In the genomic region with DNA sequence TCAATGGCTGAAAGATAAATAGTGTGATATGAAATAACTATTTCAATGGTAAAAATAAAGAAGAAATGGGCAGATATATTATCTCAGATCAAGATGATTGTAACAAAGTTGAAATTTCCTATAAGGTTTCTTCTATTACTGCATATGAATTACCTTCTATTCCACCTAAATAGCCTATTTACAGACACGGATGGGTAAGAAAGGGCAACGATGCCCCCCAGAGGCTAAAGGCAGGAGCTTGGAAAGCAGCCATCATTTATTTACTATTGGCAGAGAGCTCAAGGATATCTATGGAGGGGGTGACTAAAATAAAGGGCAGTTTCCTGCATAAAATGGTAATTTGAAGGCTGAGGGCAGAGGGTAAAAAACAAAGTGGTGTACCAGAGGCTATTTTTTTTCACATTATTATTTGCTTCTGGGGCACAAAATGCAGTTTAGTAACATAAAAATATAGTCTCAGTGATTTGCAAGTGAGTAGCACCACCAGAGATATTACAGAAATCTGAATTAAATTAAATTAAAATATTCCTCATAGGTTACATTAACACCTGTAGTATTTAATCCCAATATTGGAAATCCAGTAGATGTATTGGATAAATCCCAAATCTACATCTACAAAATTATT, we compare ENCODE assay signal across 9 cellular contexts.
DNase-seq lines count a peak whose midpoint lies in the region; ATAC-seq and TF ChIP-seq lines count a peak whose summit lies in the region.
"Had no signal": no experiment of that assay in that cellular context is flagged by ENCODE, and none has a peak within 500 bp of the region (broad histone marks: within the 10 kb centered on the region; RNA-seq: fewer than 3 reads in every experiment).

No MANE protein-coding gene starts in this region.

- no peak overlapping the region for H2AFZ ChIP-seq in PC-9

- CTCF ChIA-PET in PC-9 (lab: Charles Lee): interaction anchor here (1.0 to 1.1 kb wide), 3 partner anchors 48 to 350 kb away, joined by 4 to 6 read pairs (median 5); no protein-coding TSS in a partner anchor

- H3K36me3 ChIP-seq in PC-9 (ENCODE audit: low read depth) (no peaks in the 10 kb centered on the region), iPS DF 6.9 (ENCODE audit: control insufficient read depth, insufficient read depth, low read length) (no peaks in the 10 kb centered on the region)

- intact Hi-C loops in PC-9 (cut with micrococcal nuclease; ENCODE audit: unreplicated experiment): loop anchor here (1.0 to 10.0 kb wide), 6 partner anchors 48 to 486 kb away; partner anchors contain the start of gene AREG

- H3K27me3 ChIP-seq in PC-9 (ENCODE audit: insufficient read depth, low read depth) (no peaks in the 10 kb centered on the region), iPS DF 6.9 (ENCODE audit: control insufficient read depth, insufficient read depth, low read length) (no peaks in the 10 kb centered on the region)

- H4K20me1 ChIP-seq in PC-9 (ENCODE audit: insufficient read depth): no peaks in the 10 kb centered on the region

- peak; percentile 64 for ATAC-seq in HG03432 (IDR thresholded peaks at IDR 0.05; ENCODE audit: unreplicated experiment)
- ATAC-seq in activated naive CD4-positive, alpha-beta T cell treated with anti-CD3 and anti-CD28 coated beads, Interleukin-2, amount 50 U/mL, for 72 hours: peak; percentile 31 to 70
- ATAC-seq in HG03025 (IDR thresholded peaks at IDR 0.05; ENCODE audit: low FRiP score, unreplicated experiment): no peak

- BruUV-seq in PC-9 (replicated peaks; lab: Mats Ljungman, UMichigan): no TSS peak

- H3K9me3 Mint-ChIP-seq in activated naive CD4-positive, alpha-beta T cell treated with anti-CD3 and anti-CD28 coated beads, Interleukin-2, amount 50 U/mL, for 72 hours: no peaks in the 10 kb centered on the region
- H3K9me3 Mint-ChIP-seq: activated naive CD8-positive, alpha-beta T cell treated with anti-CD3 and anti-CD28 coated beads, Interleukin-2, amount 10 ng/mL, durations not matched to agents 7 days and 5 days had no signal

- H3K79me2 ChIP-seq in PC-9 (ENCODE audit: low read depth): no peaks in the 10 kb centered on the region

- H3F3A ChIP-seq in PC-9 (ENCODE audit: insufficient read depth, low read depth): no peaks in the 10 kb centered on the region

- H3K9me3 ChIP-seq in PC-9 (ENCODE audit: insufficient read depth, low read depth): no peaks in the 10 kb centered on the region; the same call in 1 of the 2 replicates
- H3K9me3 ChIP-seq in iPS DF 6.9 (ENCODE audit: control insufficient read depth, insufficient read depth, low read length): no peaks in the 10 kb centered on the region

- no CpG with 5 or more reads among the region's 2 CpGs for WGBS in iPS DF 6.9 (ENCODE audit: insufficient coverage, insufficient read length)

- POLR2A ChIA-PET in PC-9 (lab: Charles Lee; ENCODE audit: unreplicated experiment): interaction anchor here (0.6 kb wide), 1 partner anchor 10 kb away, joined by 10 read pairs; no protein-coding TSS in a partner anchor

- no peak overlapping the region for H3K4me3 ChIP-seq in PC-9
- no peak overlapping the region for H3K4me3 ChIP-seq in iPS DF 6.9 (ENCODE audit: low read length)

- no peaks in the 10 kb centered on the region for H3K36me3 Mint-ChIP-seq in activated naive CD4-positive, alpha-beta T cell treated with anti-CD3 and anti-CD28 coated beads, Interleukin-2, amount 50 U/mL, for 72 hours
- H3K36me3 Mint-ChIP-seq: activated naive CD8-positive, alpha-beta T cell treated with anti-CD3 and anti-CD28 coated beads, Interleukin-2, amount 10 ng/mL, durations not matched to agents 7 days and 5 days had no signal

- peak; percentile 76 for TF ChIP-seq CTCF in PC-9 (conservative IDR thresholded peaks at IDR 0.05)

- no peak overlapping the region for H3K27ac Mint-ChIP-seq in activated naive CD4-positive, alpha-beta T cell treated with anti-CD3 and anti-CD28 coated beads, Interleukin-2, amount 50 U/mL, for 72 hours
- H3K27ac Mint-ChIP-seq: activated naive CD8-positive, alpha-beta T cell treated with anti-CD3 and anti-CD28 coated beads, Interleukin-2, amount 10 ng/mL, durations not matched to agents 7 days and 5 days had no signal

- DNase-seq in ELF-1 (ENCODE audit: low read depth, low spot score): peak; percentile 26
- peak; percentile 38 to 61 for DNase-seq in PC-9
- peak in 1 of 2 donors; percentile 47 for DNase-seq in activated naive CD4-positive, alpha-beta T cell treated with anti-CD3 and anti-CD28 coated beads, Interleukin-2, amount 50 U/mL, for 72 hours (ENCODE audit: low spot score in 2 of 2)
- DNase-seq in iPS DF 6.9 (ENCODE audit: low read depth, low spot score): peak; percentile 16
- peak; percentile 35 to 42 for DNase-seq in stimulated activated CD4-positive, alpha-beta T cell treated with anti-CD3 and anti-CD28 coated beads, Interleukin-4, amount 100 ng/mL, for 4 hours
- no peak for DNase-seq in NCI-H2107 treated with DMSO at 0.1 percent for 48 hours (lab: John Stamatoyannopoulos, UW; ENCODE audit: unreplicated experiment)
- DNase-seq: activated naive CD8-positive, alpha-beta T cell treated with anti-CD3 and anti-CD28 coated beads, Interleukin-2, amount 10 ng/mL, durations not matched to agents 7 days and 5 days had no signal

- H3K9me2 ChIP-seq in PC-9 (ENCODE audit: insufficient read depth): no peaks in the 10 kb centered on the region

- no peak overlapping the region for H3K4me2 ChIP-seq in PC-9

- H3K4me1 ChIP-seq in PC-9 (replicated peaks; ENCODE audit: insufficient read depth) (peaks cover 11% of the 10 kb centered on the region; the same call in 1 of the 2 replicates), iPS DF 6.9 (ENCODE audit: control insufficient read depth, insufficient read depth, low read length) (no peaks in the 10 kb centered on the region)

- H3K27ac ChIP-seq in PC-9 (peak overlapping the region; percentile 34; the same call in 1 of the 2 replicates), iPS DF 6.9 (ENCODE audit: low read length) (no peak overlapping the region)
